In genomic region chr11:111367411-111368284, GRCh38 we compare ENCODE assay signal across 10 cellular contexts. TPM values are rescaled to one million over a fixed set of nuclear protein-coding genes. Genes with fewer than 3 reads are reported as not detected.
DNase-seq lines count a peak whose midpoint lies in the region; ATAC-seq lines count a peak whose summit lies in the region.
"Had no signal": no experiment of that assay in that cellular context is flagged by ENCODE, and none has a peak within 500 bp of the region (broad histone marks: within the 10 kb centered on the region; RNA-seq: fewer than 3 reads in every experiment).

No MANE protein-coding gene starts in this region.

- no peaks in the 10 kb centered on the region for H3K36me3 ChIP-seq in trophoblast cell (ENCODE audit: control insufficient read depth in 1 of 2, insufficient read depth in 2 of 2, low read length in 2 of 2)

- H3K18ac ChIP-seq in trophoblast cell (ENCODE audit: low read length): peak overlapping the region; percentile 39

- no peak overlapping the region for H3K4me2 ChIP-seq in trophoblast cell (ENCODE audit: low read length)
- H3K4me2 ChIP-seq: hepatocyte had no signal

- no peaks in the 10 kb centered on the region for H3K9me3 ChIP-seq in trophoblast cell (ENCODE audit: insufficient read depth, low read depth, low read length)

- no CpG with 5 or more reads among the region's 12 CpGs for WGBS in trophoblast cell (ENCODE audit: extremely low coverage, insufficient coverage, insufficient read length)

- H2BK5ac ChIP-seq in trophoblast cell (ENCODE audit: low read depth, low read length, poor library complexity): no peak overlapping the region

- H3K79me1 ChIP-seq in trophoblast cell (ENCODE audit: low read length): no peaks in the 10 kb centered on the region

- no peak overlapping the region for H4K8ac ChIP-seq in trophoblast cell (ENCODE audit: low read depth, low read length)

- H3K27me3 ChIP-seq in trophoblast cell (ENCODE audit: insufficient read depth, low read length): no peaks in the 10 kb centered on the region
- H3K27me3 ChIP-seq: hepatocyte had no signal

- no peak overlapping the region for H3K27ac ChIP-seq in trophoblast cell (ENCODE audit: low read depth, low read length)
- H3K27ac ChIP-seq: 22Rv1 had no signal

- DNase-seq in DMS53 (lab: John Stamatoyannopoulos, UW): peak; percentile 28
- DNase-seq in DMS53 treated with DMSO at 0.1 percent for 48 hours (lab: John Stamatoyannopoulos, UW; ENCODE audit: unreplicated experiment): no peak
- no peak for DNase-seq in trophoblast cell
- DNase-seq in NCI-H146 (lab: John Stamatoyannopoulos, UW): no peak
- no peak for DNase-seq in pons (ENCODE audit: low spot score)
- DNase-seq in DMS 273 (lab: John Stamatoyannopoulos, UW; ENCODE audit: unreplicated experiment): no peak

- H3K14ac ChIP-seq in trophoblast cell (ENCODE audit: low read length): no peak overlapping the region

- H3K4me3 ChIP-seq in trophoblast cell (ENCODE audit: low read depth, low read length): no peak overlapping the region
- H3K4me3 ChIP-seq: hepatocyte had no signal

- H2BK120ac ChIP-seq in trophoblast cell (ENCODE audit: insufficient read depth, low read length, poor library complexity): no peak overlapping the region

- H3K23ac ChIP-seq in trophoblast cell (ENCODE audit: low read length): no peak overlapping the region

- no peak overlapping the region for H3K4ac ChIP-seq in trophoblast cell (ENCODE audit: low read depth, low read length)

- no peak overlapping the region for H4K12ac ChIP-seq in trophoblast cell (ENCODE audit: low read depth, low read length)

- H3K79me2 ChIP-seq in trophoblast cell (ENCODE audit: control insufficient read depth, insufficient read depth, low read length, poor library complexity): no peaks in the 10 kb centered on the region
- H3K79me2 ChIP-seq: hepatocyte had no signal

- no peak overlapping the region for H2AFZ ChIP-seq in trophoblast cell (ENCODE audit: insufficient read depth, low read length, poor library complexity)
- H2AFZ ChIP-seq: hepatocyte had no signal

- no peaks in the 10 kb centered on the region for H3K4me1 ChIP-seq in trophoblast cell (ENCODE audit: control insufficient read depth in 1 of 2, insufficient read depth in 2 of 2, low read length in 2 of 2)

- peak; percentile 40 for ATAC-seq in GM21825 (IDR thresholded peaks at IDR 0.05; ENCODE audit: unreplicated experiment)
- peak; percentile 53 for ATAC-seq in HG03439 (IDR thresholded peaks at IDR 0.05; ENCODE audit: unreplicated experiment)

- no peak overlapping the region for H3K9ac ChIP-seq in trophoblast cell (ENCODE audit: low read length)

- H2AK5ac ChIP-seq in trophoblast cell (ENCODE audit: low read length): no peak overlapping the region

- H2BK12ac ChIP-seq in trophoblast cell (ENCODE audit: low read length): no peak overlapping the region

- no peak overlapping the region for H4K91ac ChIP-seq in trophoblast cell (ENCODE audit: low read depth, low read length)

RNA-seq across cellular contexts. Expression of gene POU2AF1, which starts 11.4 kb away (rescaled TPM):
- polyA plus RNA-seq in trophoblast cell (2013): 0.08 TPM in 1 of 2 replicates, not detected in the other
